ENCODE assay signal across 21 cellular contexts in the genomic region with DNA sequence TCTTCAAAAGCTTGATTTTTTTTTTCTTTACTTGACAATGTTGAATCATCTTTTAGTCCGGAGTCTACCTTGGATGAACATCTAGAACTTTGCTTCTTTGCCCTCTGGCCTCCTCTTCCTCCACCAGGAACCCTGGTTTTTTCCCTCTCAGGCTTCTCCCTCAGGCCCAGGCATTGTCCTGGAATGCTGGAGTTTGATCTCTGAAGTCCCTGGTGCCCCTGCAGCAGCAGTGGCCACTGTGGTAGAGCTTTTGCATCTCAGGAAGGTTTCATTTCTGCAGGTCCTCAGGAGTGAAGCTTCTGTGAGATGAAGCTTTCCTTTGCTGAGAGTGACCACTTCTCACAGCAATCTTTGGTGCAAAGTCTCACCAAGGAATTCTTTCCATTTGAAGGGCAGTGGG. TPM values are rescaled to one million over a fixed set of nuclear protein-coding genes. Genes with fewer than 3 reads are reported as not detected.
A peak's percentile ranks its signal among the peaks of the same experiment; 100 is the strongest.
DNase-seq lines count a peak whose midpoint lies in the region; ATAC-seq, FAIRE-seq and TF ChIP-seq lines count a peak whose summit lies in the region.
"Had no signal": no experiment of that assay in that cellular context is flagged by ENCODE, and none has a peak within 500 bp of the region (broad histone marks: within the 10 kb centered on the region; RNA-seq: fewer than 3 reads in every experiment).

No MANE protein-coding gene starts in this region.

- H2AFZ ChIP-seq in IMR-90 (replicated peaks; ENCODE audit: low read length, poor library complexity) (peak overlapping the region; percentile 37), H1 (ENCODE audit: low read length) (0 out of 2 replicates have a peak overlapping the region, but pooled peaks have one; percentile 8)

- dilution Hi-C loops in IMR-90 (cut with HindIII; ENCODE audit: low sequenced_read_pairs, unreplicated experiment) = no loop called here

- H3K9me1 ChIP-seq in IMR-90 (ENCODE audit: insufficient read depth, low read length) = no peaks in the 10 kb centered on the region

- no peak overlapping the region for H2BK12ac ChIP-seq in H1 (ENCODE audit: low read depth, low read length)

- H4K20me1 ChIP-seq in IMR-90 (ENCODE audit: insufficient read depth, low read length) (no peaks in the 10 kb centered on the region), H1 (replicated peaks in 1 of 2; ENCODE audit: control insufficient read depth in 1 of 2, insufficient read depth in 2 of 2, low read length in 2 of 2) (no peaks in the 10 kb centered on the region)

- TF ChIP-seq POLR2A in IMR-90 (IDR thresholded peaks at IDR 0.05; ENCODE audit: low read depth, low read length) = no peak
- TF ChIP-seq POLR2A in H1 (IDR thresholded peaks at IDR 0.05; ENCODE audit: control extremely low read depth in 1 of 2, low read depth in 2 of 2, low read length in 2 of 2) = no peak
- TF ChIP-seq POLR2A in right lobe of liver (IDR thresholded peaks at IDR 0.05) = no peak

- H3K79me1 ChIP-seq in IMR-90 (ENCODE audit: low read depth in 1 of 2, low read length in 2 of 2) = no peaks in the 10 kb centered on the region
- no peaks in the 10 kb centered on the region for H3K79me1 ChIP-seq in H1 (ENCODE audit: low read depth, low read length)

- DNase-seq in IMR-90 (no peak), H1 (ENCODE audit: low read depth in 1 of 2, low spot score in 2 of 2) (no peak), right lobe of liver (no peak)
- DNase-seq in stimulated activated CD4-positive, alpha-beta T cell treated with anti-CD3 and anti-CD28 coated beads, Interleukin-2, amount 100 ng/mL, for 24 hours = no peak
- DNase-seq: ACHN; BE2C; C1 segment of cervical spinal cord; CD4-positive, CD25-positive, alpha-beta regulatory T cell; CD8-positive, alpha-beta memory T cell; COR-L47; HCEC 1CT; KBM-7 had no signal

- peak overlapping the region; percentile 15 for H2AK9ac ChIP-seq in IMR-90 (replicated peaks; ENCODE audit: low read depth, low read length, poor library complexity)

- no TSS peak for BruUV-seq in IMR-90 (replicated peaks; lab: Mats Ljungman, UMichigan)

- H3K4me2 ChIP-seq in IMR-90 (ENCODE audit: low read depth, low read length) = no peak overlapping the region
- H3K4me2 ChIP-seq in H1 (ENCODE audit: insufficient read depth in 1 of 2, low read depth in 2 of 2, low read length in 2 of 2) = no peak overlapping the region

- H3K9me3 ChIP-seq in IMR-90 (ENCODE audit: control insufficient read depth, insufficient read depth, low read length) (no peaks in the 10 kb centered on the region), H1 (ENCODE audit: insufficient read depth in 2 of 2, low read depth in 1 of 2, low read length in 1 of 2) (no peaks in the 10 kb centered on the region), right lobe of liver (no peaks in the 10 kb centered on the region)
- H3K9me3 ChIP-seq: BE2C had no signal

- no peak for FAIRE-seq in H1 (lab: Jason Lieb, UNC)
- FAIRE-seq: A204.1, D721Med, G401.6, GM12891, GM18507, H54 had no signal

- no peak overlapping the region for H3K4me3 ChIP-seq in IMR-90 (ENCODE audit: insufficient read depth, low read depth, low read length)
- H3K4me3 ChIP-seq in H1 (ENCODE audit: extremely low read depth in 1 of 4, insufficient read depth in 2 of 4, low read depth in 3 of 4, low read length in 4 of 4) = no peak overlapping the region
- no peak overlapping the region for H3K4me3 ChIP-seq in right lobe of liver

- intact Hi-C loops in IMR-90 (cut with micrococcal nuclease) = no loop called here
- intact Hi-C loops in right lobe of liver (cut with DNase I) = no loop called here

- no peak overlapping the region for H4K91ac ChIP-seq in IMR-90 (ENCODE audit: insufficient read depth, low read depth, low read length)
- H4K91ac ChIP-seq in H1 (replicated peaks; ENCODE audit: insufficient read length, low read length) = no peak overlapping the region

- TF ChIP-seq RAD21 in IMR-90 (IDR thresholded peaks at IDR 0.05; ENCODE audit: low read length) (no peak), H1 (IDR thresholded peaks at IDR 0.05 in 1 of 2, conservative IDR thresholded peaks at IDR 0.05 in 1 of 2; ENCODE audit: low read depth in 2 of 2, low read length in 2 of 2) (no peak)

- ATAC-seq in IMR-90 (ENCODE audit: low read depth) = no peak
- peak in 3 of 4 donors; percentile 14 to 46 (median 32) for ATAC-seq in right lobe of liver
- no peak for ATAC-seq in GM21515 (IDR thresholded peaks at IDR 0.05; ENCODE audit: unreplicated experiment)
- ATAC-seq in GM19324 (IDR thresholded peaks at IDR 0.05; ENCODE audit: low FRiP score, unreplicated experiment) = no peak

- H3K4me1 ChIP-seq in IMR-90 (ENCODE audit: control insufficient read depth, insufficient read depth, low read length) (no peaks in the 10 kb centered on the region), H1 (replicated peaks in 1 of 4; ENCODE audit: control insufficient read depth in 3 of 4, insufficient read depth in 4 of 4, low read length in 3 of 4) (no peaks in the 10 kb centered on the region), right lobe of liver (peaks cover 0 to 6% (median 0%) of the 10 kb centered on the region in 4 donors)
- H3K4me1 ChIP-seq: BE2C had no signal

- H4K5ac ChIP-seq in IMR-90 (ENCODE audit: low read depth, low read length) (no peak overlapping the region), H1 (ENCODE audit: insufficient read length, low read depth, low read length) (no peak overlapping the region)

- no peak overlapping the region for H3K4ac ChIP-seq in IMR-90 (ENCODE audit: low read depth, low read length)
- H3K4ac ChIP-seq in H1 (replicated peaks; ENCODE audit: insufficient read length, low read depth, low read length) = no peak overlapping the region

- H3K23me2 ChIP-seq in H1 (ENCODE audit: low read depth, low read length) = no peaks in the 10 kb centered on the region; the same call in 1 of the 2 replicates

- H2BK15ac ChIP-seq in IMR-90 (ENCODE audit: low read depth, low read length) (no peak overlapping the region), H1 (ENCODE audit: low read length) (no peak overlapping the region)

- H2BK5ac ChIP-seq in IMR-90 (ENCODE audit: low read depth, low read length, poor library complexity, severe bottlenecking) (no peak overlapping the region), H1 (ENCODE audit: low read depth, low read length) (no peak overlapping the region)

- H3K36me3 ChIP-seq in IMR-90 (ENCODE audit: control insufficient read depth, insufficient read depth, low read length) (no peaks in the 10 kb centered on the region), H1 (ENCODE audit: control insufficient read depth in 2 of 4, insufficient read depth in 4 of 4, low read length in 3 of 4) (no peaks in the 10 kb centered on the region), right lobe of liver (no peaks in the 10 kb centered on the region)
- H3K36me3 ChIP-seq: BE2C had no signal

- no peak overlapping the region for H3K56ac ChIP-seq in IMR-90 (ENCODE audit: extremely low read depth, insufficient read depth, low read length)
- H3K56ac ChIP-seq in H1 (replicated peaks; ENCODE audit: insufficient read length, low read depth, low read length) = no peak overlapping the region

- H3K27me3 ChIP-seq in IMR-90 (ENCODE audit: control insufficient read depth, insufficient read depth, low read length) = no peaks in the 10 kb centered on the region
- H3K27me3 ChIP-seq in H1 (replicated peaks in 1 of 4; ENCODE audit: control insufficient read depth in 3 of 4, extremely low read depth in 1 of 4, insufficient read depth in 3 of 4, low read length in 3 of 4) = no peaks in the 10 kb centered on the region
- no peaks in the 10 kb centered on the region for H3K27me3 ChIP-seq in right lobe of liver
- H3K27me3 ChIP-seq: BE2C had no signal

- WGBS in IMR-90 (ENCODE audit: extremely low coverage in 2 of 2, insufficient read length in 1 of 2), 2 experiments = no CpG with 5 or more reads among the region's 1 CpG
- 83% methylated on average over 1 of the region's 1 CpG; no CpG with 5 or more reads in 1 of the 2 experiments for WGBS in H1 (ENCODE audit: extremely low coverage in 1 of 2, insufficient coverage in 1 of 2, insufficient read length in 1 of 2, insufficient replicate concordance in 2 of 2, low coverage in 1 of 2, low lambda C conversion rate in 2 of 2, missing lambda C conversion rate in 1 of 2), 2 experiments
- 33% methylated on average over 1 of the region's 1 CpG for WGBS in right lobe of liver (ENCODE audit: insufficient coverage, low coverage, low lambda C conversion rate, missing lambda C conversion rate)

- POLR2A ChIA-PET in IMR-90 (lab: Charles Lee; ENCODE audit: unreplicated experiment) = no interaction called here
- POLR2A ChIA-PET in H1 (lab: Charles Lee; ENCODE audit: partially characterized antibody) = no interaction called here

- H3K18ac ChIP-seq in IMR-90 (ENCODE audit: low read depth, low read length) (no peak overlapping the region), H1 (ENCODE audit: extremely low read depth, low read length) (no peak overlapping the region)

- H2BK20ac ChIP-seq in IMR-90 (ENCODE audit: low read depth, low read length) (no peak overlapping the region), H1 (ENCODE audit: low read length) (no peak overlapping the region)

- TF ChIP-seq CTCF in IMR-90 (conservative IDR thresholded peaks at IDR 0.05; ENCODE audit: low read depth, low read length) (no peak), H1 (IDR thresholded peaks at IDR 0.05; ENCODE audit: control extremely low read depth in 1 of 3, insufficient read depth in 1 of 3, low read depth in 1 of 3, low read length in 3 of 3) (no peak), right lobe of liver (IDR thresholded peaks at IDR 0.05) (no peak)

- in situ Hi-C loops in IMR-90 (cut with MboI; ENCODE audit: low sequenced_read_pairs) = no loop called here

- CTCF ChIA-PET in IMR-90 (lab: Yijun Ruan, JAX) = interaction anchor here (1.5 kb wide), 1 partner anchor 14 kb away, joined by 4 read pairs; no protein-coding TSS in a partner anchor
- CTCF ChIA-PET in H1 (lab: Charles Lee; ENCODE audit: partially characterized antibody) = interaction anchor here (1.0 to 1.8 kb wide), 3 partner anchors 14 to 21 kb away, joined by 3 to 4 read pairs (median 3); no protein-coding TSS in a partner anchor

- no peak overlapping the region for H2BK120ac ChIP-seq in IMR-90 (ENCODE audit: low read depth, low read length)
- H2BK120ac ChIP-seq in H1 (replicated peaks; ENCODE audit: low read depth, low read length) = no peak overlapping the region

- H3K14ac ChIP-seq in IMR-90 (replicated peaks; ENCODE audit: low read depth, low read length) (no peak overlapping the region), H1 (ENCODE audit: insufficient read length) (no peak overlapping the region)

- H3K23ac ChIP-seq in IMR-90 (ENCODE audit: low read depth, low read length) (no peak overlapping the region), H1 (ENCODE audit: insufficient read length) (no peak overlapping the region)

- H3K9ac ChIP-seq in IMR-90 (ENCODE audit: low read depth, low read length) = no peak overlapping the region
- no peak overlapping the region for H3K9ac ChIP-seq in H1 (replicated peaks in 1 of 4; ENCODE audit: extremely low read depth in 1 of 4, low read depth in 3 of 4, low read length in 3 of 4)

- no peak for TF ChIP-seq EP300 in H1 (IDR thresholded peaks at IDR 0.05; ENCODE audit: borderline replicate concordance in 1 of 2, low read depth in 2 of 2, low read length in 2 of 2)

- H4K8ac ChIP-seq in IMR-90 (ENCODE audit: low read depth in 2 of 2, low read length in 2 of 2) (no peak overlapping the region), H1 (ENCODE audit: extremely low read depth, insufficient read depth, low read length) (no peak overlapping the region)

- H3K27ac ChIP-seq in IMR-90 (ENCODE audit: insufficient read depth, low read length) (no peak overlapping the region), H1 (ENCODE audit: low read depth, low read length) (no peak overlapping the region), right lobe of liver (no peak overlapping the region)
- H3K27ac ChIP-seq: HL-60 had no signal

- H2AK5ac ChIP-seq in IMR-90 (ENCODE audit: low read depth, low read length) (no peak overlapping the region), H1 (ENCODE audit: low read depth, low read length) (no peak overlapping the region)

- no peaks in the 10 kb centered on the region for H3K79me2 ChIP-seq in H1 (ENCODE audit: control insufficient read depth in 1 of 2, insufficient read depth in 2 of 2, low read length in 2 of 2)

RNA-seq across cellular contexts. Expression of a gene that starts 39.0 kb away (rescaled TPM):
- 80.7 and 106 TPM in 2 replicates for total RNA-seq in IMR-90 (2012; rRNA removed)
- 24.6 and 27.4 TPM in 2 replicates for polyA plus RNA-seq in IMR-90 (2012; rRNA removed)
- 5.2 and 6.1 TPM in 2 replicates for polyA plus RNA-seq in IMR-90 (2012; cell fraction: cytosol; rRNA removed)
- polyA plus RNA-seq in IMR-90 (2012; cell fraction: nucleus; rRNA removed; ENCODE audit: low replicate concordance) = 4.6 and 39.1 TPM in 2 replicates
- total RNA-seq in H1 (2021; fragmentation: NEBNext Ultra II Directional; extraction: Animal tissue kit (Norgen Biotek cat#: 25700)) = 3.9 and 5.2 TPM in 2 replicates
- polyA plus RNA-seq in H1 (2011; rRNA removed) = 0.85 and 0.95 TPM in 2 replicates
- 1.7 TPM for polyA plus RNA-seq in H1 (2011; cell fraction: cytosol; rRNA removed)
- polyA plus RNA-seq in H1 (2011; cell fraction: nucleus; rRNA removed) = 1.4 TPM
- polyA plus RNA-seq in H1 (2012, experiment 1 of 2) = 1.2 to 1.8 TPM (median 1.4 TPM) in 4 replicates
- polyA plus RNA-seq in H1 (2012, experiment 2 of 2) = 0.07 TPM
- polyA plus RNA-seq in H1 (2013, experiment 1 of 2) = 4.4 TPM
- polyA plus RNA-seq in H1 (2013, experiment 2 of 2) = 3.9 TPM
- 2.8 and 4.0 TPM in 2 replicates for polyA minus RNA-seq in H1 (2011; rRNA and poly(A)+ RNA removed)
- 1.7 TPM for polyA minus RNA-seq in H1 (2011; cell fraction: cytosol; rRNA and poly(A)+ RNA removed)
- 5.5 TPM for polyA minus RNA-seq in H1 (2011; cell fraction: nucleus; rRNA and poly(A)+ RNA removed)
- 10 to 100 TPM; 16.0 to 65.3 (median 22.4) TPM for total RNA-seq in right lobe of liver

Comparison
In these comparisons a context has a peak if more than half of its experiments do, and no peak if none do; other contexts are left out.
1. ATAC-seq: peak in right lobe of liver (3 of 4); none in IMR-90 (single experiment), GM21515 (single experiment) and GM19324 (single experiment).